ENCODE assay signal across 1 cellular context in the genomic region with DNA sequence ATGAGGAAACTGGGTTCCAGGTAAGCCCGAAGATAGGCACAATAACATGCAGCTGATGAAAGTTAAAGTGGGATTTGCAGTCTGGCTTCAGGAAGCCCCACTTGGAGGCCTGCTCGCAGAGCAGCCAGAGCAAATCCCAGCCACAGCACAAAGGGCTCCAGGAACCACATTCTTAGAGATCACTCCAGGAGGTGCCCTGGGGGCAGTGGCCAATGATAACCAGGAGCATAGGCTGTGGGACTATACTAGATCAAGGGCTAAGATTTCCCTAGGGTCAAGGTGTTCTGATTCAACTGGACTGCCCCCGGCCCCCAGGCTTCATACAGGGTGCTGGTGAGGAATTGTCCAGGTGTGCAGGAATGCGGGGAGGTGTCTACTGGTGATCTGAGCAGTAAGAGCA.
TF ChIP-seq lines count a peak whose summit lies in the region.

No MANE protein-coding gene starts in this region.

TF ChIP-seq in WTC11, 78 proteins besides CTCF, POLR2A, EP300 and RAD21 (continued from another document):
- no peak for TF ChIP-seq ZSCAN18 (CRISPR knock-in tag; IDR thresholded peaks at IDR 0.05)
- no peak for TF ChIP-seq JAZF1 (CRISPR knock-in tag; IDR thresholded peaks at IDR 0.05)
- TF ChIP-seq ZMAT4 (CRISPR knock-in tag; IDR thresholded peaks at IDR 0.05) = no peak
- TF ChIP-seq RORB (CRISPR knock-in tag; IDR thresholded peaks at IDR 0.05) = no peak
- no peak for TF ChIP-seq NFYB (CRISPR knock-in tag; conservative IDR thresholded peaks at IDR 0.05; ENCODE audit: low read depth)
- TF ChIP-seq ATF2 (CRISPR knock-in tag; IDR thresholded peaks at IDR 0.05; ENCODE audit: borderline replicate concordance, low read depth) = no peak
- no peak for TF ChIP-seq ETV6 (CRISPR knock-in tag; IDR thresholded peaks at IDR 0.05)
- TF ChIP-seq ZNF138 (CRISPR knock-in tag; conservative IDR thresholded peaks at IDR 0.05) = no peak
- no peak for TF ChIP-seq NR3C1 (CRISPR knock-in tag; conservative IDR thresholded peaks at IDR 0.05; ENCODE audit: low read depth)
- no peak for TF ChIP-seq ZNF671 (CRISPR knock-in tag; IDR thresholded peaks at IDR 0.05)
- TF ChIP-seq, protein P1, sequence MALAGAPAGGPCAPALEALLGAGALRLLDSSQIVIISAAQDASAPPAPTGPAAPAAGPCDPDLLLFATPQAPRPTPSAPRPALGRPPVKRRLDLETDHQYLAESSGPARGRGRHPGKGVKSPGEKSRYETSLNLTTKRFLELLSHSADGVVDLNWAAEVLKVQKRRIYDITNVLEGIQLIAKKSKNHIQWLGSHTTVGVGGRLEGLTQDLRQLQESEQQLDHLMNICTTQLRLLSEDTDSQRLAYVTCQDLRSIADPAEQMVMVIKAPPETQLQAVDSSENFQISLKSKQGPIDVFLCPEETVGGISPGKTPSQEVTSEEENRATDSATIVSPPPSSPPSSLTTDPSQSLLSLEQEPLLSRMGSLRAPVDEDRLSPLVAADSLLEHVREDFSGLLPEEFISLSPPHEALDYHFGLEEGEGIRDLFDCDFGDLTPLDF (CRISPR knock-in tag; IDR thresholded peaks at IDR 0.05) = no peak
- TF ChIP-seq NFATC4 (CRISPR knock-in tag; IDR thresholded peaks at IDR 0.05) = no peak
- TF ChIP-seq ERG (CRISPR knock-in tag; IDR thresholded peaks at IDR 0.05) = no peak
